ENCODE assay signal across 8 cellular contexts in genomic region chr22:38176170-38176741, GRCh38. TPM values are rescaled to one million over a fixed set of nuclear protein-coding genes. Genes with fewer than 3 reads are reported as not detected.
DNase-seq lines count a peak whose midpoint lies in the region; ATAC-seq, FAIRE-seq and TF ChIP-seq lines count a peak whose summit lies in the region.

No MANE protein-coding gene starts in this region.

- no peaks in the 10 kb centered on the region for H3K9me3 Mint-ChIP-seq in activated CD4-positive, alpha-beta T cell treated with anti-CD3 and anti-CD28 coated beads, Interleukin-2, amount 10 ng/mL, durations not matched to agents 7 days and 5 days
- H3K9me3 Mint-ChIP-seq in activated B cell treated with CpG ODN at 0.5 μM for 24 hours, result no peaks in the 10 kb centered on the region

- H3K4me3 Mint-ChIP-seq in activated CD4-positive, alpha-beta T cell treated with anti-CD3 and anti-CD28 coated beads, Interleukin-2, amount 10 ng/mL, durations not matched to agents 7 days and 5 days, result no peak overlapping the region
- H3K4me3 Mint-ChIP-seq in activated B cell treated with CpG ODN at 0.5 μM for 24 hours, result no peak overlapping the region

- H3K27me3 Mint-ChIP-seq in activated CD4-positive, alpha-beta T cell treated with anti-CD3 and anti-CD28 coated beads, Interleukin-2, amount 10 ng/mL, durations not matched to agents 7 days and 5 days, result no peaks in the 10 kb centered on the region
- H3K27me3 Mint-ChIP-seq in activated B cell treated with CpG ODN at 0.5 μM for 24 hours, result no peaks in the 10 kb centered on the region

- DNase-seq in activated CD4-positive, alpha-beta T cell treated with anti-CD3 and anti-CD28 coated beads, Interleukin-2, amount 50 U/mL, for 4 hours, result peak; percentile 13 to 18
- no peak for DNase-seq in activated CD4-positive, alpha-beta T cell treated with anti-CD3 and anti-CD28 coated beads, Interleukin-2, amount 10 ng/mL, durations not matched to agents 7 days and 5 days
- DNase-seq in activated B cell treated with CpG ODN at 0.5 μM for 24 hours, result no peak
- DNase-seq in erythroblast (lab: John Stamatoyannopoulos, UW), result no peak
- DNase-seq in small intestine, result no peak

- no peak overlapping the region for H3K9ac ChIP-seq in parathyroid adenoma

- no peak for FAIRE-seq in small intestine (lab: Jason Lieb, UNC)

- no peaks in the 10 kb centered on the region for H3K79me2 ChIP-seq in parathyroid adenoma

- H3K4me3 ChIP-seq in parathyroid adenoma (ENCODE audit: low read depth, low read length), result no peak overlapping the region
- H3K4me3 ChIP-seq in small intestine (ENCODE audit: low read depth in 1 of 2, low read length in 2 of 2), result no peak overlapping the region

- no peak overlapping the region for H3K4me2 ChIP-seq in parathyroid adenoma (ENCODE audit: low read length)

- peaks cover 1% of the 10 kb centered on the region for H3K36me3 Mint-ChIP-seq in activated CD4-positive, alpha-beta T cell treated with anti-CD3 and anti-CD28 coated beads, Interleukin-2, amount 10 ng/mL, durations not matched to agents 7 days and 5 days (ENCODE audit: low read depth)
- peaks cover 2% of the 10 kb centered on the region for H3K36me3 Mint-ChIP-seq in activated B cell treated with CpG ODN at 0.5 μM for 24 hours (ENCODE audit: low read depth)

- peak; percentile 31 for TF ChIP-seq POLR2A in erythroblast (IDR thresholded peaks at IDR 0.05; ENCODE audit: low read length)

- intact Hi-C loops in activated B cell treated with CpG ODN at 0.5 μM for 24 hours (cut with micrococcal nuclease), result no loop called here

- TF ChIP-seq CTCF in activated B cell treated with CpG ODN at 0.5 μM for 24 hours (IDR thresholded peaks at IDR 0.05) (no peak), parathyroid adenoma (IDR thresholded peaks at IDR 0.05) (no peak)

- no peak overlapping the region for H2AFZ ChIP-seq in parathyroid adenoma

- H3K27ac Mint-ChIP-seq in activated CD4-positive, alpha-beta T cell treated with anti-CD3 and anti-CD28 coated beads, Interleukin-2, amount 10 ng/mL, durations not matched to agents 7 days and 5 days, result no peak overlapping the region
- H3K27ac Mint-ChIP-seq in activated B cell treated with CpG ODN at 0.5 μM for 24 hours, result peak overlapping the region; percentile 35

- ATAC-seq in activated B cell treated with CpG ODN at 0.5 μM for 24 hours (ENCODE audit: low read depth), result peak; percentile 35
- no peak for ATAC-seq in HG02798 (IDR thresholded peaks at IDR 0.05; ENCODE audit: poor library complexity, unreplicated experiment)
- ATAC-seq in HG03097 (IDR thresholded peaks at IDR 0.05; ENCODE audit: low FRiP score, unreplicated experiment), result no peak

- H3K27me3 ChIP-seq in parathyroid adenoma (ENCODE audit: control insufficient read depth, insufficient read depth, low read length) (no peaks in the 10 kb centered on the region), small intestine (ENCODE audit: control insufficient read depth in 2 of 2, insufficient read depth in 2 of 2, low read length in 2 of 2) (no peaks in the 10 kb centered on the region)

- H3K36me3 ChIP-seq in parathyroid adenoma (ENCODE audit: control insufficient read depth, insufficient read depth, low read length) (no peaks in the 10 kb centered on the region), small intestine (ENCODE audit: control insufficient read depth in 2 of 2, insufficient read depth in 2 of 2, low read length in 2 of 2) (no peaks in the 10 kb centered on the region)

- peaks cover 49% of the 10 kb centered on the region for H3K4me1 Mint-ChIP-seq in activated CD4-positive, alpha-beta T cell treated with anti-CD3 and anti-CD28 coated beads, Interleukin-2, amount 10 ng/mL, durations not matched to agents 7 days and 5 days
- peaks cover 50% of the 10 kb centered on the region for H3K4me1 Mint-ChIP-seq in activated B cell treated with CpG ODN at 0.5 μM for 24 hours

- H3K4me1 ChIP-seq in parathyroid adenoma (no peaks in the 10 kb centered on the region), small intestine (ENCODE audit: control insufficient read depth in 2 of 2, insufficient read depth in 1 of 2, low read depth in 1 of 2, low read length in 1 of 2) (peaks cover 3 to 19% of the 10 kb centered on the region in 2 donors)

- POLR2A ChIA-PET in activated CD4-positive, alpha-beta T cell treated with anti-CD3 and anti-CD28 coated beads, Interleukin-2, amount 10 ng/mL, durations not matched to agents 7 days and 5 days (lab: Charles Lee), result no interaction called here
- POLR2A ChIA-PET in activated B cell treated with CpG ODN at 0.5 μM for 24 hours (lab: Charles Lee), result interaction anchor here (1.6 to 2.2 kb wide), 2 partner anchors 10 to 13 kb away, joined by 3 to 11 read pairs; no protein-coding TSS in a partner anchor

- H3K27ac ChIP-seq in parathyroid adenoma (peak overlapping the region; percentile 56), small intestine (ENCODE audit: low read depth in 1 of 2, low read length in 1 of 2) (peak overlapping the region in 1 of 2 donors; percentile 84)

- CTCF ChIA-PET in activated CD4-positive, alpha-beta T cell treated with anti-CD3 and anti-CD28 coated beads, Interleukin-2, amount 10 ng/mL, durations not matched to agents 7 days and 5 days (lab: Charles Lee), result interaction anchor here (0.8 to 1.0 kb wide), 3 partner anchors 9 to 135 kb away, joined by 3 to 5 read pairs (median 3); no protein-coding TSS in a partner anchor
- CTCF ChIA-PET in activated B cell treated with CpG ODN at 0.5 μM for 24 hours (lab: Charles Lee), result interaction anchor here (0.9 kb wide), 1 partner anchor 61 kb away, joined by 3 read pairs; no protein-coding TSS in a partner anchor

- H3K9me3 ChIP-seq in parathyroid adenoma (ENCODE audit: control insufficient read depth, low read length), result no peaks in the 10 kb centered on the region
- no peaks in the 10 kb centered on the region for H3K9me3 ChIP-seq in small intestine (ENCODE audit: control insufficient read depth, low read depth)

- WGBS in small intestine, 3 donors, result 52 to 76% (median 75%) methylated on average over 14 of the region's 14 CpGs

RNA-seq across cellular contexts. Expression of gene PLA2G6, which starts 5.4 kb away (rescaled TPM):
- 10 to 100 TPM; 65.0 to 72.0 TPM for total RNA-seq in activated CD4-positive, alpha-beta T cell treated with anti-CD3 and anti-CD28 coated beads, Interleukin-2, amount 10 ng/mL, durations not matched to agents 7 days and 5 days
- 53.0 and 64.0 TPM in 2 replicates for total RNA-seq in activated B cell treated with CpG ODN at 0.5 μM for 24 hours
- 10 to 100 TPM; 13.8 to 27.1 (median 21.6) TPM for polyA plus RNA-seq in small intestine

RNA-seq across cellular contexts. Expression of gene MAFF, which starts 25.5 kb away (rescaled TPM):
- 1 to 10 TPM; 4.7 to 5.0 TPM for total RNA-seq in activated CD4-positive, alpha-beta T cell treated with anti-CD3 and anti-CD28 coated beads, Interleukin-2, amount 10 ng/mL, durations not matched to agents 7 days and 5 days
- total RNA-seq in activated B cell treated with CpG ODN at 0.5 μM for 24 hours, result 2.3 and 4.5 TPM in 2 replicates
- polyA plus RNA-seq in small intestine, result 10 to 100 TPM in 2 of 3 donors, 1 to 10 TPM in 1; 9.6 to 26.5 (median 17.2) TPM

Comparison
In these comparisons a context has a peak if more than half of its experiments do, and no peak if none do; other contexts are left out.
1. DNase-seq: peak in activated CD4-positive, alpha-beta T cell treated with anti-CD3 and anti-CD28 coated beads, Interleukin-2, amount 50 U/mL, for 4 hours (2 of 2); none in activated CD4-positive, alpha-beta T cell treated with anti-CD3 and anti-CD28 coated beads, Interleukin-2, amount 10 ng/mL, durations not matched to agents 7 days and 5 days (single experiment), activated B cell treated with CpG ODN at 0.5 μM for 24 hours (single experiment), erythroblast (0 of 2) and small intestine (single experiment).